ENCODE assay signal across 12 cellular contexts in the genomic region with DNA sequence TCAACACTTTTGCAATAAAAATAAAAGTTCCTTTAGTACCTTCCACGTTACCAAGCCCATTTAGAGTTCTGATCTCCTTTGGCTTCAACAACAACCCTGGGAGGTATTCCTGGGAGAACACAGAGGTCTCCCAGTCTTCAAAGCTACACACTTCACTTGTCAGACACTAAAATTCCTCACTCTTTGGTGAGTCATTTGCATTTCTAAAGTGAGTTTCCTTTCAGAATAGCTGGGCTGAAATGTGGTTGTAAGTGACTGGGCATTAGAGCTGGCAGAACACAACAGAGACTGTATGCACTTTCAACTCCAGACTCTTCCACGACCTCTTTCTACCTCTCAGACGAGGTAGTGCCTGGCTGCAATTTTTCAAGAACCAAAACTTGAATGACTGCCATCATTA. TPM values are rescaled to one million over a fixed set of nuclear protein-coding genes. Genes with fewer than 3 reads are reported as not detected.
DNase-seq lines count a peak whose midpoint lies in the region; ATAC-seq and TF ChIP-seq lines count a peak whose summit lies in the region.
"Had no signal": no experiment of that assay in that cellular context is flagged by ENCODE, and none has a peak within 500 bp of the region (broad histone marks: within the 10 kb centered on the region; RNA-seq: fewer than 3 reads in every experiment).

No MANE protein-coding gene starts in this region.

- ATAC-seq in natural killer cell treated with Interleukin-12 subunit alpha and Interleukin-12 subunit beta and Interleukin-15 and Interleukin-18, amount 100 ng/mL, for 72 hours: no peak
- ATAC-seq in GM21390 (IDR thresholded peaks at IDR 0.05; ENCODE audit: unreplicated experiment) (no peak), HG03378 (IDR thresholded peaks at IDR 0.05; ENCODE audit: unreplicated experiment) (no peak)

- DNase-seq in ACHN: peak; percentile 80
- no peak for DNase-seq in caudate nucleus (lab: John Stamatoyannopoulos, UW)
- DNase-seq in kidney epithelial cell (ENCODE audit: low read depth): peak; percentile 90
- no peak for DNase-seq in natural killer cell treated with Interleukin-12 subunit alpha and Interleukin-12 subunit beta and Interleukin-15 and Interleukin-18, amount 100 ng/mL, for 72 hours (ENCODE audit: low spot score)
- no peak for DNase-seq in NCI-H1417 (lab: John Stamatoyannopoulos, UW)
- DNase-seq: NCI-H1436 had no signal

- no peaks in the 10 kb centered on the region for H3K4me1 Mint-ChIP-seq in natural killer cell treated with Interleukin-12 subunit alpha and Interleukin-12 subunit beta and Interleukin-15 and Interleukin-18, amount 100 ng/mL, for 72 hours (ENCODE audit: low read depth in 2 of 2)
- H3K4me1 Mint-ChIP-seq: B cell had no signal

- peaks cover 0 to 5% of the 10 kb centered on the region in 2 donors for H3K27me3 Mint-ChIP-seq in natural killer cell treated with Interleukin-12 subunit alpha and Interleukin-12 subunit beta and Interleukin-15 and Interleukin-18, amount 100 ng/mL, for 72 hours

- no peaks in the 10 kb centered on the region for H3K36me3 ChIP-seq in HUES6 (ENCODE audit: control insufficient read depth, insufficient read depth, low read length)
- no peaks in the 10 kb centered on the region for H3K36me3 ChIP-seq in kidney epithelial cell (ENCODE audit: control insufficient read depth, insufficient read depth, low read length)
- H3K36me3 ChIP-seq: ascending aorta had no signal

- H3K27ac ChIP-seq in HUES6 (ENCODE audit: low read depth, low read length) (peak overlapping the region; percentile 98), caudate nucleus (ENCODE audit: low read depth, low read length) (peak overlapping the region; percentile 52)
- H3K27ac ChIP-seq: ascending aorta, parathyroid adenoma had no signal

- H3K27me3 ChIP-seq in HUES6 (ENCODE audit: control insufficient read depth, insufficient read depth, low read length): no peaks in the 10 kb centered on the region
- H3K27me3 ChIP-seq in kidney epithelial cell (ENCODE audit: control insufficient read depth, insufficient read depth, low read length): no peaks in the 10 kb centered on the region
- H3K27me3 ChIP-seq: ascending aorta had no signal

- H3K36me3 Mint-ChIP-seq in natural killer cell treated with Interleukin-12 subunit alpha and Interleukin-12 subunit beta and Interleukin-15 and Interleukin-18, amount 100 ng/mL, for 72 hours: no peaks in the 10 kb centered on the region

- H3K9me3 ChIP-seq in HUES6 (ENCODE audit: control insufficient read depth, insufficient read depth, low read depth, low read length): peaks cover 12% of the 10 kb centered on the region
- H3K9me3 ChIP-seq: ascending aorta had no signal

- no peak for TF ChIP-seq CTCF in kidney epithelial cell (IDR thresholded peaks at IDR 0.05; ENCODE audit: insufficient read depth, low read length, poor library complexity, severe bottlenecking)

- H3K9ac ChIP-seq in HUES6 (ENCODE audit: low read length): peak overlapping the region; percentile 85
- H3K9ac ChIP-seq: parathyroid adenoma had no signal

- H3K4me3 ChIP-seq in HUES6 (ENCODE audit: low read depth, low read length): peak overlapping the region; percentile 46
- H3K4me3 ChIP-seq in kidney epithelial cell (ENCODE audit: low read depth, low read length): no peak overlapping the region
- H3K4me3 ChIP-seq: ascending aorta had no signal

- H3K4me1 ChIP-seq in HUES6 (ENCODE audit: control insufficient read depth, insufficient read depth, low read length): peaks cover 43% of the 10 kb centered on the region
- H3K4me1 ChIP-seq: ascending aorta, parathyroid adenoma had no signal

- no peak overlapping the region for H3K4me3 Mint-ChIP-seq in natural killer cell treated with Interleukin-12 subunit alpha and Interleukin-12 subunit beta and Interleukin-15 and Interleukin-18, amount 100 ng/mL, for 72 hours
- H3K4me3 Mint-ChIP-seq: B cell had no signal

- H3K27ac Mint-ChIP-seq in natural killer cell treated with Interleukin-12 subunit alpha and Interleukin-12 subunit beta and Interleukin-15 and Interleukin-18, amount 100 ng/mL, for 72 hours: no peak overlapping the region
- H3K27ac Mint-ChIP-seq: B cell had no signal

- in situ Hi-C loops in ACHN (cut with HindIII; ENCODE audit: low pct_ligation_motif_present, low pct_unique_long_range_greater_than_20kb, low sequenced_read_pairs): no loop called here

- no peaks in the 10 kb centered on the region for H3K9me3 Mint-ChIP-seq in natural killer cell treated with Interleukin-12 subunit alpha and Interleukin-12 subunit beta and Interleukin-15 and Interleukin-18, amount 100 ng/mL, for 72 hours

RNA-seq across cellular contexts. Expression of gene F2RL1, which starts 11.5 kb away (rescaled TPM):
- 144 TPM in 2 replicates for total RNA-seq in kidney epithelial cell
- not detected for total RNA-seq in natural killer cell treated with Interleukin-12 subunit alpha and Interleukin-12 subunit beta and Interleukin-15 and Interleukin-18, amount 100 ng/mL, for 72 hours

RNA-seq across cellular contexts. Expression of gene S100Z, which starts 42.5 kb away (rescaled TPM):
- total RNA-seq in kidney epithelial cell: not detected in 2 replicates
- not detected for total RNA-seq in natural killer cell treated with Interleukin-12 subunit alpha and Interleukin-12 subunit beta and Interleukin-15 and Interleukin-18, amount 100 ng/mL, for 72 hours
- total RNA-seq: ascending aorta had no signal

Comparison
In these comparisons a context has a peak if more than half of its experiments do, and no peak if none do; other contexts are left out.
1. DNase-seq: peak in ACHN (single experiment) and kidney epithelial cell (single experiment); none in caudate nucleus (0 of 61), natural killer cell treated with Interleukin-12 subunit alpha and Interleukin-12 subunit beta and Interleukin-15 and Interleukin-18, amount 100 ng/mL, for 72 hours (single experiment) and NCI-H1417 (0 of 3).
2. RNA of gene F2RL1, which starts 11.5 kb away (total RNA-seq): 144 TPM in kidney epithelial cell; not detected in natural killer cell treated with Interleukin-12 subunit alpha and Interleukin-12 subunit beta and Interleukin-15 and Interleukin-18, amount 100 ng/mL, for 72 hours; every median in the first group is over 100 times any median in the second.